In the genomic region with DNA sequence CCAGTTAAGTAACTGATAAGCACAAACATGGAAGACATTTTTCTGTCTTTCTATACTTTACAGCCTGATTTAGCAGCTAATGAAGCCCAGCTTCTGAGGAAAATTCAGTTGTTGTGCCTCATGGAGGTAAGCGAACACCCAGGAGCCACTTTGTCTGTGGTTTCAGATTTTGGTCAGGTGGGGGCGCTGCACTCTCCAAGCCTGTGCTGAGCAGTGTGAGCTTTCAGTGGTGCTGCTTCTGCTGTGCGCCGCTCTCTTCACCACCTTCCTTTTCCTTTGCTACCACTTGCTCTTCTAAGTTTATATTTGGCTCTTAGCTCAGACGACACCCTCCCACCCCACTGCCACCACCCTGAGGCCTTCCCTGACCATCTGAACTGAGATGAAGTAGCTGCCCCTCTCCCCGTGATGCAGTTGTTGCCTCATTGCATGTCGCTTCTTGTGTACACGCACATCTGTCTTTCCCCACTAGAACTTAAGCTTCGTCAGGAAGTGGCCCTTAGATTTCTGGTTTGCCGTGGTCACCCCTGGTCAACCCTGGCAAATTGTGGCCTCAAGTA, we compare ENCODE assay signal across 1 cellular context.
TF ChIP-seq lines count a peak whose summit lies in the region.

No MANE protein-coding gene starts in this region.

TF ChIP-seq in K562, 482 proteins besides CTCF, POLR2A, EP300 and RAD21:
- TF ChIP-seq, protein P1, sequence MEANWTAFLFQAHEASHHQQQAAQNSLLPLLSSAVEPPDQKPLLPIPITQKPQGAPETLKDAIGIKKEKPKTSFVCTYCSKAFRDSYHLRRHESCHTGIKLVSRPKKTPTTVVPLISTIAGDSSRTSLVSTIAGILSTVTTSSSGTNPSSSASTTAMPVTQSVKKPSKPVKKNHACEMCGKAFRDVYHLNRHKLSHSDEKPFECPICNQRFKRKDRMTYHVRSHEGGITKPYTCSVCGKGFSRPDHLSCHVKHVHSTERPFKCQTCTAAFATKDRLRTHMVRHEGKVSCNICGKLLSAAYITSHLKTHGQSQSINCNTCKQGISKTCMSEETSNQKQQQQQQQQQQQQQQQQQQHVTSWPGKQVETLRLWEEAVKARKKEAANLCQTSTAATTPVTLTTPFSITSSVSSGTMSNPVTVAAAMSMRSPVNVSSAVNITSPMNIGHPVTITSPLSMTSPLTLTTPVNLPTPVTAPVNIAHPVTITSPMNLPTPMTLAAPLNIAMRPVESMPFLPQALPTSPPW (CRISPR knock-in tag; IDR thresholded peaks at IDR 0.05), result 0 out of 2 replicates have a peak, but pooled peaks have one; percentile 5
- TF ChIP-seq COPS2 (conservative IDR thresholded peaks at IDR 0.05), result no peak
- TF ChIP-seq, protein P2, sequence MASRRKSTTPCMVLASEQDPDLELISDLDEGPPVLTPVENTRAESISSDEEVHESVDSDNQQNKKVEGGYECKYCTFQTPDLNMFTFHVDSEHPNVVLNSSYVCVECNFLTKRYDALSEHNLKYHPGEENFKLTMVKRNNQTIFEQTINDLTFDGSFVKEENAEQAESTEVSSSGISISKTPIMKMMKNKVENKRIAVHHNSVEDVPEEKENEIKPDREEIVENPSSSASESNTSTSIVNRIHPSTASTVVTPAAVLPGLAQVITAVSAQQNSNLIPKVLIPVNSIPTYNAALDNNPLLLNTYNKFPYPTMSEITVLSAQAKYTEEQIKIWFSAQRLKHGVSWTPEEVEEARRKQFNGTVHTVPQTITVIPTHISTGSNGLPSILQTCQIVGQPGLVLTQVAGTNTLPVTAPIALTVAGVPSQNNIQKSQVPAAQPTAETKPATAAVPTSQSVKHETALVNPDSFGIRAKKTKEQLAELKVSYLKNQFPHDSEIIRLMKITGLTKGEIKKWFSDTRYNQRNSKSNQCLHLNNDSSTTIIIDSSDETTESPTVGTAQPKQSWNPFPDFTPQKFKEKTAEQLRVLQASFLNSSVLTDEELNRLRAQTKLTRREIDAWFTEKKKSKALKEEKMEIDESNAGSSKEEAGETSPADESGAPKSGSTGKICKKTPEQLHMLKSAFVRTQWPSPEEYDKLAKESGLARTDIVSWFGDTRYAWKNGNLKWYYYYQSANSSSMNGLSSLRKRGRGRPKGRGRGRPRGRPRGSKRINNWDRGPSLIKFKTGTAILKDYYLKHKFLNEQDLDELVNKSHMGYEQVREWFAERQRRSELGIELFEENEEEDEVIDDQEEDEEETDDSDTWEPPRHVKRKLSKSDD (conservative IDR thresholded peaks at IDR 0.05; ENCODE audit: low read length), result 0 out of 2 replicates have a peak, but pooled peaks have one; percentile 32
- no peak for TF ChIP-seq C11orf30 (IDR thresholded peaks at IDR 0.05; ENCODE audit: low read depth)
- TF ChIP-seq NCOA2 (IDR thresholded peaks at IDR 0.05; ENCODE audit: partially characterized antibody in 2 of 2), result no peak
- TF ChIP-seq, protein P3, sequence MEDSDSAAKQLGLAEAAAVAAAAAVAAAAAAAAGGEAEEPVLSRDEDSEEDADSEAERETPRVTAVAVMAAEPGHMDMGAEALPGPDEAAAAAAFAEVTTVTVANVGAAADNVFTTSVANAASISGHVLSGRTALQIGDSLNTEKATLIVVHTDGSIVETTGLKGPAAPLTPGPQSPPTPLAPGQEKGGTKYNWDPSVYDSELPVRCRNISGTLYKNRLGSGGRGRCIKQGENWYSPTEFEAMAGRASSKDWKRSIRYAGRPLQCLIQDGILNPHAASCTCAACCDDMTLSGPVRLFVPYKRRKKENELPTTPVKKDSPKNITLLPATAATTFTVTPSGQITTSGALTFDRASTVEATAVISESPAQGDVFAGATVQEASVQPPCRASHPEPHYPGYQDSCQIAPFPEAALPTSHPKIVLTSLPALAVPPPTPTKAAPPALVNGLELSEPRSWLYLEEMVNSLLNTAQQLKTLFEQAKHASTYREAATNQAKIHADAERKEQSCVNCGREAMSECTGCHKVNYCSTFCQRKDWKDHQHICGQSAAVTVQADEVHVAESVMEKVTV (CRISPR knock-in tag; IDR thresholded peaks at IDR 0.05), result peak; percentile 44
- TF ChIP-seq SMC3 (conservative IDR thresholded peaks at IDR 0.05; ENCODE audit: insufficient read depth, low read depth, low read length), result peak; percentile 76
- TF ChIP-seq ZNF668 (CRISPR knock-in tag; IDR thresholded peaks at IDR 0.05), result no peak
- TF ChIP-seq, protein P4, sequence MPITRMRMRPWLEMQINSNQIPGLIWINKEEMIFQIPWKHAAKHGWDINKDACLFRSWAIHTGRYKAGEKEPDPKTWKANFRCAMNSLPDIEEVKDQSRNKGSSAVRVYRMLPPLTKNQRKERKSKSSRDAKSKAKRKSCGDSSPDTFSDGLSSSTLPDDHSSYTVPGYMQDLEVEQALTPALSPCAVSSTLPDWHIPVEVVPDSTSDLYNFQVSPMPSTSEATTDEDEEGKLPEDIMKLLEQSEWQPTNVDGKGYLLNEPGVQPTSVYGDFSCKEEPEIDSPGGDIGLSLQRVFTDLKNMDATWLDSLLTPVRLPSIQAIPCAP (CRISPR knock-in tag; IDR thresholded peaks at IDR 0.05; ENCODE audit: borderline replicate concordance), result no peak
- TF ChIP-seq, protein P5, sequence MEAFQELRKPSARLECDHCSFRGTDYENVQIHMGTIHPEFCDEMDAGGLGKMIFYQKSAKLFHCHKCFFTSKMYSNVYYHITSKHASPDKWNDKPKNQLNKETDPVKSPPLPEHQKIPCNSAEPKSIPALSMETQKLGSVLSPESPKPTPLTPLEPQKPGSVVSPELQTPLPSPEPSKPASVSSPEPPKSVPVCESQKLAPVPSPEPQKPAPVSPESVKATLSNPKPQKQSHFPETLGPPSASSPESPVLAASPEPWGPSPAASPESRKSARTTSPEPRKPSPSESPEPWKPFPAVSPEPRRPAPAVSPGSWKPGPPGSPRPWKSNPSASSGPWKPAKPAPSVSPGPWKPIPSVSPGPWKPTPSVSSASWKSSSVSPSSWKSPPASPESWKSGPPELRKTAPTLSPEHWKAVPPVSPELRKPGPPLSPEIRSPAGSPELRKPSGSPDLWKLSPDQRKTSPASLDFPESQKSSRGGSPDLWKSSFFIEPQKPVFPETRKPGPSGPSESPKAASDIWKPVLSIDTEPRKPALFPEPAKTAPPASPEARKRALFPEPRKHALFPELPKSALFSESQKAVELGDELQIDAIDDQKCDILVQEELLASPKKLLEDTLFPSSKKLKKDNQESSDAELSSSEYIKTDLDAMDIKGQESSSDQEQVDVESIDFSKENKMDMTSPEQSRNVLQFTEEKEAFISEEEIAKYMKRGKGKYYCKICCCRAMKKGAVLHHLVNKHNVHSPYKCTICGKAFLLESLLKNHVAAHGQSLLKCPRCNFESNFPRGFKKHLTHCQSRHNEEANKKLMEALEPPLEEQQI (IDR thresholded peaks at IDR 0.05), result no peak
- peak; percentile 21 for TF ChIP-seq ZFP36 (IDR thresholded peaks at IDR 0.05; ENCODE audit: low read depth, low read length, partially characterized antibody)
- TF ChIP-seq, protein P6, sequence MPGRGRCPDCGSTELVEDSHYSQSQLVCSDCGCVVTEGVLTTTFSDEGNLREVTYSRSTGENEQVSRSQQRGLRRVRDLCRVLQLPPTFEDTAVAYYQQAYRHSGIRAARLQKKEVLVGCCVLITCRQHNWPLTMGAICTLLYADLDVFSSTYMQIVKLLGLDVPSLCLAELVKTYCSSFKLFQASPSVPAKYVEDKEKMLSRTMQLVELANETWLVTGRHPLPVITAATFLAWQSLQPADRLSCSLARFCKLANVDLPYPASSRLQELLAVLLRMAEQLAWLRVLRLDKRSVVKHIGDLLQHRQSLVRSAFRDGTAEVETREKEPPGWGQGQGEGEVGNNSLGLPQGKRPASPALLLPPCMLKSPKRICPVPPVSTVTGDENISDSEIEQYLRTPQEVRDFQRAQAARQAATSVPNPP (IDR thresholded peaks at IDR 0.05; ENCODE audit: borderline replicate concordance, insufficient read depth, insufficient read length), result no peak
- TF ChIP-seq ZNF263 (CRISPR knock-in tag; IDR thresholded peaks at IDR 0.05; ENCODE audit: borderline replicate concordance), result no peak
- peak; percentile 14; the same call in 1 of the 2 replicates for TF ChIP-seq JUND (IDR thresholded peaks at IDR 0.05; ENCODE audit: borderline replicate concordance, low read depth, low read length)
- TF ChIP-seq JUND (tag; IDR thresholded peaks at IDR 0.05; ENCODE audit: borderline replicate concordance, low read depth, low read length), result no peak
- TF ChIP-seq KDM1A (IDR thresholded peaks at IDR 0.05), result no peak
- peak; percentile 46; the same call in 1 of the 2 replicates for TF ChIP-seq ESRRA (IDR thresholded peaks at IDR 0.05; ENCODE audit: borderline replicate concordance, low read depth)
- no peak for TF ChIP-seq NCOR1 (IDR thresholded peaks at IDR 0.05)
- TF ChIP-seq, protein P7, sequence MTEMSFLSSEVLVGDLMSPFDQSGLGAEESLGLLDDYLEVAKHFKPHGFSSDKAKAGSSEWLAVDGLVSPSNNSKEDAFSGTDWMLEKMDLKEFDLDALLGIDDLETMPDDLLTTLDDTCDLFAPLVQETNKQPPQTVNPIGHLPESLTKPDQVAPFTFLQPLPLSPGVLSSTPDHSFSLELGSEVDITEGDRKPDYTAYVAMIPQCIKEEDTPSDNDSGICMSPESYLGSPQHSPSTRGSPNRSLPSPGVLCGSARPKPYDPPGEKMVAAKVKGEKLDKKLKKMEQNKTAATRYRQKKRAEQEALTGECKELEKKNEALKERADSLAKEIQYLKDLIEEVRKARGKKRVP (CRISPR knock-in tag; IDR thresholded peaks at IDR 0.05), result no peak
- no peak for TF ChIP-seq NR2C2 (CRISPR knock-in tag; IDR thresholded peaks at IDR 0.05)
- TF ChIP-seq NR2C2 (tag; IDR thresholded peaks at IDR 0.05), result no peak
- TF ChIP-seq RB1 (IDR thresholded peaks at IDR 0.05; ENCODE audit: low read depth), result peak; percentile 47; the same call in 1 of the 2 replicates
- no peak for TF ChIP-seq L3MBTL2 (IDR thresholded peaks at IDR 0.05)
- TF ChIP-seq SIN3A (IDR thresholded peaks at IDR 0.05; ENCODE audit: borderline replicate concordance in 2 of 2, control insufficient read depth in 1 of 2, low read depth in 2 of 2, low read length in 2 of 2), result no peak
- TF ChIP-seq XRCC5 (IDR thresholded peaks at IDR 0.05; ENCODE audit: low read depth, low read length), result 0 out of 2 replicates have a peak, but pooled peaks have one; percentile 62
- TF ChIP-seq YY1 (IDR thresholded peaks at IDR 0.05; ENCODE audit: borderline replicate concordance in 1 of 3, control insufficient read depth in 1 of 3, extremely low read depth in 1 of 3, insufficient read depth in 3 of 3, insufficient read length in 1 of 3, insufficient replicate concordance in 2 of 3, low read depth in 1 of 3, low read length in 2 of 3), result peak in 1 of 3 experiments; percentile 14
- peak; percentile 90; the same call in 1 of the 2 replicates for TF ChIP-seq HDGF (IDR thresholded peaks at IDR 0.05)
- no peak for TF ChIP-seq HEY1 (CRISPR knock-in tag; IDR thresholded peaks at IDR 0.05; ENCODE audit: borderline replicate concordance)
- TF ChIP-seq SMARCA5 (IDR thresholded peaks at IDR 0.05), result 0 out of 2 replicates have a peak, but pooled peaks have one; percentile 20
